9 cellular contexts compared by ENCODE assay signal in the genomic region with DNA sequence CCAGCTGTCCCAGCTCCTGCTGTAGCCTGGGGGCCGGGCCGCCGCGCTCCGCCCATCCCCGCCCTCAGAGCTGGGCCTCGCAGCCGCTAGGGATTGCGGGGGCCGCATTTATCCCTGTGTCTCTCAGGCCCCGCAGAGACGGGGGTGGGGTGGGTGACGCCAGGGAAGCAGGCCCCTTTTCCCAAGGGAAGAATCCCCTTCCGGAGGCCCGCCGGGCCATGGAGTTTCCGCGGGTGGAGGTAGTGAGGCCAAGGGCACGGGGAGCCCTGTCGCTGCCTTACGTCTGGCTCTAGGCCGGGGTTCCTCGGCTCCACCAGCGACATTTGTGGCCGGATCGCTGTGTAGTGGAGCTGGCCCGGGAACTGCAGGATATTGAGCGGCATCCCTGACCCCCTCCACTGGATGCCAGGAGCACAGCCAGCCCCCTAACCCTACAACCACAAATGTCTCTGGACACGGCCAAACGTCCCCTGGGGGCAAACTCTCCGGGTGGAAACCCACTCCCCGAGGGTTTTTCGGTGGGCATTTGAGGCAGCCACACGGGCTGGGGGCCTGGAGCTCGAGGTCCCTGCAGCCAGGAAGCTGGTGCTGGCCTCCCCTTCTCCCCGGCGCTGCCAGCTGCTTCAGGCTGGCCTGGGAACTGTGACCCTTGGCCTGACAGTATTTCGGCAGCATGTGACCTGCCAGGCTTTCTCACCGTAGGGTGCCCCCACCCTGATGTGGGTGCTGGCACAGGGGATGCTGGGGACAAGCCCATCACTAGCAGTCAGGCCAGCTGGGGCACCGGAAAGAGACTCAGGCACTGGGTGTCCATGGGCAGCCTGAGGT. TPM values are rescaled to one million over a fixed set of nuclear protein-coding genes. Genes with fewer than 3 reads are reported as not detected.
DNase-seq lines count a peak whose midpoint lies in the region; ATAC-seq, FAIRE-seq and TF ChIP-seq lines count a peak whose summit lies in the region.
"Had no signal": no experiment of that assay in that cellular context is flagged by ENCODE, and none has a peak within 500 bp of the region (broad histone marks: within the 10 kb centered on the region; RNA-seq: fewer than 3 reads in every experiment).

No MANE protein-coding gene starts in this region.

- H3K9me3 ChIP-seq in osteoblast (ENCODE audit: low read depth, low read length): no peaks in the 10 kb centered on the region

- peaks cover 18% of the 10 kb centered on the region for H3K4me1 ChIP-seq in GM23338 (ENCODE audit: insufficient read depth)
- H3K4me1 ChIP-seq in osteoblast (ENCODE audit: insufficient read depth, low read length): peaks cover 4% of the 10 kb centered on the region

- H3K4me3 ChIP-seq in GM23338 (peak overlapping the region; percentile 66), NB4 (ENCODE audit: low read depth, low read length) (no peak overlapping the region), osteoblast (ENCODE audit: insufficient read depth, low read length) (peak overlapping the region; percentile 64)

- no peaks in the 10 kb centered on the region for H3K36me3 Mint-ChIP-seq in GM23338 (ENCODE audit: low read depth)
- no peaks in the 10 kb centered on the region for H3K36me3 Mint-ChIP-seq in activated T-cell treated with anti-CD3 and anti-CD28 coated beads, Interleukin-2, amount 50 U/mL, for 72 hours (ENCODE audit: insufficient read depth in 2 of 2)

- H3K27ac Mint-ChIP-seq in GM23338: no peak overlapping the region
- no peak overlapping the region for H3K27ac Mint-ChIP-seq in activated T-cell treated with anti-CD3 and anti-CD28 coated beads, Interleukin-2, amount 50 U/mL, for 72 hours

- H4K20me1 ChIP-seq in GM23338 (replicated peaks; ENCODE audit: insufficient read depth) (no peaks in the 10 kb centered on the region), osteoblast (ENCODE audit: insufficient read depth, low read length) (no peaks in the 10 kb centered on the region)

- no peak for TF ChIP-seq POLR2A in GM12892 (IDR thresholded peaks at IDR 0.05; ENCODE audit: low read depth, low read length)
- no peak for TF ChIP-seq POLR2A in NB4 (IDR thresholded peaks at IDR 0.05; ENCODE audit: extremely low read depth, insufficient read length)

- no peaks in the 10 kb centered on the region for H3K9me2 ChIP-seq in GM23338 (ENCODE audit: insufficient read depth)

- peak; percentile 84 for FAIRE-seq in GM12892 (lab: Jason Lieb, UNC)

- peak overlapping the region; percentile 78 for H2AFZ ChIP-seq in GM23338
- H2AFZ ChIP-seq in osteoblast (ENCODE audit: low read length): peak overlapping the region; percentile 84

- peaks cover 45% of the 10 kb centered on the region for H3K4me1 Mint-ChIP-seq in GM23338
- peaks cover 3% of the 10 kb centered on the region for H3K4me1 Mint-ChIP-seq in activated T-cell treated with anti-CD3 and anti-CD28 coated beads, Interleukin-2, amount 50 U/mL, for 72 hours (ENCODE audit: low read depth)

- intact Hi-C loops in Right ventricle myocardium superior (cut with DNase I): loop anchor here (10.0 kb wide), 2 partner anchors 150 to 250 kb away; a partner anchor contains a TSS

- peak overlapping the region; percentile 66; the same call in 2 of the 3 replicates for H3K4me3 Mint-ChIP-seq in GM23338
- H3K4me3 Mint-ChIP-seq in activated T-cell treated with anti-CD3 and anti-CD28 coated beads, Interleukin-2, amount 50 U/mL, for 72 hours: peak overlapping the region; percentile 48 to 54

- H3K79me2 ChIP-seq in GM23338 (replicated peaks; ENCODE audit: insufficient read depth): no peaks in the 10 kb centered on the region
- H3K79me2 ChIP-seq in osteoblast (ENCODE audit: insufficient read depth, low read length): no peaks in the 10 kb centered on the region

- H3K9me3 Mint-ChIP-seq in GM23338: no peaks in the 10 kb centered on the region
- no peaks in the 10 kb centered on the region for H3K9me3 Mint-ChIP-seq in activated T-cell treated with anti-CD3 and anti-CD28 coated beads, Interleukin-2, amount 50 U/mL, for 72 hours

- H3K36me3 ChIP-seq in GM23338 (ENCODE audit: insufficient read depth) (no peaks in the 10 kb centered on the region), osteoblast (ENCODE audit: insufficient read depth, low read length) (no peaks in the 10 kb centered on the region)

- H3K27me3 ChIP-seq in GM23338 (ENCODE audit: insufficient read depth) (peaks cover 28% of the 10 kb centered on the region), osteoblast (ENCODE audit: insufficient read depth, low read length) (peaks cover 10% of the 10 kb centered on the region)

- ATAC-seq in GM23338: peak; percentile 81
- ATAC-seq in activated T-cell treated with anti-CD3 and anti-CD28 coated beads, Interleukin-2, amount 50 U/mL, for 72 hours (replicated peaks in 1 of 2): peak; percentile 23 to 27
- peak; percentile 73 for ATAC-seq in Right ventricle myocardium superior (ENCODE audit: poor library complexity)

- peaks cover 31% of the 10 kb centered on the region for H3K27me3 Mint-ChIP-seq in GM23338 (ENCODE audit: insufficient read depth, low read depth, poor library complexity)
- H3K27me3 Mint-ChIP-seq in activated T-cell treated with anti-CD3 and anti-CD28 coated beads, Interleukin-2, amount 50 U/mL, for 72 hours (ENCODE audit: low read depth): peaks cover 5% of the 10 kb centered on the region

- no peaks in the 10 kb centered on the region; the same call in 1 of the 2 replicates for H3F3A ChIP-seq in GM23338 (replicated peaks; ENCODE audit: low read depth)

- H3K4me2 ChIP-seq in GM23338 (peak overlapping the region; percentile 95), osteoblast (ENCODE audit: insufficient read depth, low read length) (peak overlapping the region; percentile 73)

- no peak for TF ChIP-seq CTCF in GM23338 (conservative IDR thresholded peaks at IDR 0.05; ENCODE audit: low read depth in 2 of 2)
- peak; percentile 1 for TF ChIP-seq CTCF in NB4 (IDR thresholded peaks at IDR 0.05; ENCODE audit: low read depth, low read length)
- TF ChIP-seq CTCF in osteoblast (IDR thresholded peaks at IDR 0.05; ENCODE audit: extremely low read depth, low read depth, low read length): no peak

- H3K27ac ChIP-seq in GM23338 (ENCODE audit: low read depth) (no peak overlapping the region), osteoblast (ENCODE audit: low read depth, low read length) (no peak overlapping the region)
- H3K27ac ChIP-seq: epithelial cell of prostate had no signal

- no peak for DNase-seq in GM12892 (ENCODE audit: insufficient read length)
- DNase-seq in GM23338 (ENCODE audit: low spot score): peak; percentile 92
- peak; percentile 88 for DNase-seq in NB4 (ENCODE audit: low read depth)
- peak; percentile 82 for DNase-seq in activated T-cell treated with anti-CD3 and anti-CD28 coated beads, Interleukin-2, amount 50 U/mL, for 72 hours
- peak; percentile 96 for DNase-seq in Right ventricle myocardium superior
- peak; percentile 99 for DNase-seq in osteoblast (ENCODE audit: insufficient read length, low spot score, missing footprints)
- no peak for DNase-seq in HPDE6-E6E7 (ENCODE audit: extremely low spot score)
- DNase-seq in HuH-7 (ENCODE audit: low spot score): no peak

TF ChIP-seq in GM23338, 12 proteins besides CTCF, POLR2A, EP300 and RAD21:
- TF ChIP-seq POLR2AphosphoS5 (IDR thresholded peaks at IDR 0.05; ENCODE audit: low read depth): peak; percentile 63
- no peak for TF ChIP-seq STAT1 (IDR thresholded peaks at IDR 0.05; ENCODE audit: unreplicated experiment)

RNA-seq across cellular contexts. Expression of a gene that starts 12.0 kb away (rescaled TPM):
- 70.3 TPM for polyA plus RNA-seq in GM12892 (2012; ENCODE audit: missing spikeins)
- 0.45 and 0.70 TPM in 2 replicates for total RNA-seq in GM23338 (2014; rRNA removed; shearing (Covaris generic))
- polyA plus RNA-seq in GM23338 (2016; fragmentation: Nextera tagmentation; extraction: Ambion mirVana): 0.37 and 0.54 TPM in 2 replicates
- total RNA-seq in activated T-cell treated with anti-CD3 and anti-CD28 coated beads, Interleukin-2, amount 50 U/mL, for 72 hours: 1 to 10 TPM; 3.9 to 7.2 TPM
- total RNA-seq in Right ventricle myocardium superior (1.7 TPM), osteoblast (not detected in 2 replicates)

RNA-seq across cellular contexts. Expression of a gene that starts 22.5 kb away (rescaled TPM):
- polyA plus RNA-seq in GM12892 (2012; ENCODE audit: missing spikeins): 0.53 TPM
- 20.7 and 22.4 TPM in 2 replicates for total RNA-seq in GM23338 (2014; rRNA removed; shearing (Covaris generic))
- 8.9 and 9.0 TPM in 2 replicates for polyA plus RNA-seq in GM23338 (2016; fragmentation: Nextera tagmentation; extraction: Ambion mirVana)
- total RNA-seq in activated T-cell treated with anti-CD3 and anti-CD28 coated beads, Interleukin-2, amount 50 U/mL, for 72 hours: 1 to 10 TPM; 1.3 to 2.3 TPM
- total RNA-seq in Right ventricle myocardium superior (30.5 TPM), osteoblast (2.9 and 6.8 TPM in 2 replicates)

Comparison
In these comparisons a context has a peak if more than half of its experiments do, and no peak if none do; other contexts are left out.
1. DNase-seq: peak in GM23338 (single experiment), NB4 (single experiment), activated T-cell treated with anti-CD3 and anti-CD28 coated beads, Interleukin-2, amount 50 U/mL, for 72 hours (2 of 2), Right ventricle myocardium superior (single experiment) and osteoblast (single experiment); none in GM12892 (single experiment), HPDE6-E6E7 (single experiment) and HuH-7 (single experiment).
2. ATAC-seq: peak in every context shown above with its lines; median percentile 81 in GM23338; 73 in Right ventricle myocardium superior; 25 in activated T-cell treated with anti-CD3 and anti-CD28 coated beads, Interleukin-2, amount 50 U/mL, for 72 hours.